ENCODE assay signal across 14 cellular contexts in genomic region chr19:5037936-5038335, GRCh38.
DNase-seq lines count a peak whose midpoint lies in the region; ATAC-seq and TF ChIP-seq lines count a peak whose summit lies in the region.
"Had no signal": no experiment of that assay in that cellular context is flagged by ENCODE, and none has a peak within 500 bp of the region (broad histone marks: within the 10 kb centered on the region; RNA-seq: fewer than 3 reads in every experiment).

No MANE protein-coding gene starts in this region.

- peak overlapping the region in 3 of 11 experiments; percentile 12 to 47 (median 15); a peak in 5 of 22 replicates for H3K9ac ChIP-seq in BLaER1 treated with 17β-estradiol and CSF1 and Interleukin-3, amounts not matched to agents 10 nM and 100 nM
- no peak overlapping the region for H3K9ac ChIP-seq in PC-3 (ENCODE audit: low read length)

- TF ChIP-seq CTCF in PC-3 (conservative IDR thresholded peaks at IDR 0.05; ENCODE audit: low read depth, low read length), result no peak

- ATAC-seq in PC-3 (peak; percentile 9; the same call in 1 of the 2 replicates), left lobe of liver (peak; percentile 2)

- H3K4me2 ChIP-seq in BLaER1 treated with 17β-estradiol and CSF1 and Interleukin-3, amounts not matched to agents 10 nM and 100 nM, result peak overlapping the region in 9 of 11 experiments; percentile 25 to 58 (median 47); a peak in 13 of 22 replicates
- H3K4me2 ChIP-seq in PC-3 (ENCODE audit: low read length), result no peak overlapping the region

- no peaks in the 10 kb centered on the region for H3K27me3 ChIP-seq in BLaER1 treated with 17β-estradiol and CSF1 and Interleukin-3, amounts not matched to agents 10 nM and 100 nM
- H3K27me3 ChIP-seq in PC-3 (ENCODE audit: low read length) (no peaks in the 10 kb centered on the region), SJCRH30 (no peaks in the 10 kb centered on the region)
- H3K27me3 ChIP-seq: ovary, stomach had no signal

- CTCF ChIA-PET in PC-3 (lab: Charles Lee), result no interaction called here

- no peaks in the 10 kb centered on the region for H3K9me3 ChIP-seq in BLaER1 treated with 17β-estradiol and CSF1 and Interleukin-3, amounts not matched to agents 10 nM and 100 nM (replicated peaks in 1 of 11)
- H3K9me3 ChIP-seq in PC-3 (ENCODE audit: low read length) (no peaks in the 10 kb centered on the region), SJCRH30 (replicated peaks) (no peaks in the 10 kb centered on the region)
- H3K9me3 ChIP-seq: ovary, stomach had no signal

- no peaks in the 10 kb centered on the region for H3F3A ChIP-seq in PC-3 (ENCODE audit: low read length, unreplicated experiment)

- H3K36me3 ChIP-seq in BLaER1 treated with 17β-estradiol and CSF1 and Interleukin-3, amounts not matched to agents 10 nM and 100 nM, result peaks cover 45 to 97% (median 87%) of the 10 kb centered on the region in 11 experiments
- H3K36me3 ChIP-seq in PC-3 (ENCODE audit: low read depth, low read length) (peaks cover 22% of the 10 kb centered on the region), SJCRH30 (peaks cover 15% of the 10 kb centered on the region; the same call in 1 of the 2 replicates)
- H3K36me3 ChIP-seq: ovary had no signal

- intact Hi-C loops in PC-3 (cut with micrococcal nuclease), result no loop called here

- no peak overlapping the region for H2AFZ ChIP-seq in PC-3 (ENCODE audit: low read length)

- POLR2A ChIA-PET in PC-3 (lab: Charles Lee; ENCODE audit: unreplicated experiment), result no interaction called here

- no peaks in the 10 kb centered on the region for H3K9me2 ChIP-seq in PC-3 (replicated peaks; ENCODE audit: low read length)

- peaks cover 51 to 100% (median 87%) of the 10 kb centered on the region in 11 experiments for H4K20me1 ChIP-seq in BLaER1 treated with 17β-estradiol and CSF1 and Interleukin-3, amounts not matched to agents 10 nM and 100 nM
- H4K20me1 ChIP-seq in PC-3 (ENCODE audit: low read length), result 0 out of 2 replicates have a peak, but pooled peaks cover 5% of the 10 kb centered on the region

- H3K79me2 ChIP-seq in PC-3 (ENCODE audit: low read length), result 0 out of 2 replicates have a peak, but pooled peaks cover 4% of the 10 kb centered on the region

- peaks cover 43 to 83% (median 59%) of the 10 kb centered on the region in 10 experiments for H3K4me1 ChIP-seq in BLaER1 treated with 17β-estradiol and CSF1 and Interleukin-3, amounts not matched to agents 10 nM and 100 nM
- no peaks in the 10 kb centered on the region for H3K4me1 ChIP-seq in PC-3 (ENCODE audit: insufficient read depth, low read length)
- H3K4me1 ChIP-seq in SJCRH30, result peaks cover 21% of the 10 kb centered on the region

- DNase-seq in NCI-H1105 treated with DMSO at 0.1 percent for 48 hours (lab: John Stamatoyannopoulos, UW), result peak; percentile 96
- no peak for DNase-seq in PC-3
- no peak for DNase-seq in left lobe of liver (ENCODE audit: low spot score)
- DNase-seq in SJCRH30, result no peak
- DNase-seq in GF-D8 (lab: John Stamatoyannopoulos, UW), result no peak
- no peak for DNase-seq in MV-4-11 (lab: John Stamatoyannopoulos, UW)
- DNase-seq in COLO829 (ENCODE audit: low spot score), result no peak
- DNase-seq: activated CD4-positive, CD25-positive, alpha-beta regulatory T cell treated with anti-CD3 and anti-CD28 coated beads, Interleukin-2, amount 50 U/mL, for 72 hours; DND-41; NCI-H524 treated with DMSO at 0.1 percent for 48 hours; stimulated activated CD4-positive, alpha-beta T cell treated with anti-CD3 and anti-CD28 coated beads, Interleukin-12 subunit alpha, Interleukin-12 subunit beta, amount 100 ng/mL, for 4 hours had no signal

- H3K27ac ChIP-seq in BLaER1 treated with 17β-estradiol and CSF1 and Interleukin-3, amounts not matched to agents 10 nM and 100 nM, result peak overlapping the region in 2 of 11 experiments; percentile 12 to 85; a peak in 3 of 22 replicates
- no peak overlapping the region for H3K27ac ChIP-seq in PC-3 (ENCODE audit: low read length)
- H3K27ac ChIP-seq in SJCRH30, result no peak overlapping the region

- BruUV-seq in PC-3 (replicated peaks; lab: Mats Ljungman, UMichigan), result no TSS peak

- H3K4me3 ChIP-seq in BLaER1 treated with 17β-estradiol and CSF1 and Interleukin-3, amounts not matched to agents 10 nM and 100 nM, result no peak overlapping the region
- H3K4me3 ChIP-seq in PC-3 (ENCODE audit: low read length) (no peak overlapping the region), SJCRH30 (no peak overlapping the region)
- H3K4me3 ChIP-seq: ovary, stomach had no signal
